In the genomic region with DNA sequence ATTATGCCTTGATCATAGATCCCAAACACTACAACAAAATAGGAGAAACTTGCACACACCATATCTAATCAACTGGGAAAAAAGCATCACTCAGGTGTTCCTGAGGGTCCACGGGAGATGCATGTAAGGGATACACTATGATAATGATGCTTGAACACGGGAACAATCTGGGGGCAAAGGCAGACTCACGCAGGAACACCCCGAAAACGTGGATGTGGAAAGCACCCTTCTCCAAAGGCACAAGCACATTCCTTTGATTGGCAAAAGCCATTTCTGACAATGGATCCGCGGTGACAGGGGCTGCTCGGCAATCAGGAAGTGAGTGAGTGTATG, we compare ENCODE assay signal across 8 cellular contexts. TPM values are rescaled to one million over a fixed set of nuclear protein-coding genes. Genes with fewer than 3 reads are reported as not detected.
A peak's percentile ranks its signal among the peaks of the same experiment; 100 is the strongest.
DNase-seq lines count a peak whose midpoint lies in the region; ATAC-seq and TF ChIP-seq lines count a peak whose summit lies in the region.

No MANE protein-coding gene starts in this region.

- DNase-seq in heart right ventricle (no peak), Right ventricle myocardium superior (no peak), SKM-1 (lab: John Stamatoyannopoulos, UW; ENCODE audit: unreplicated experiment) (no peak)

- no peaks in the 10 kb centered on the region for H3K27me3 ChIP-seq in heart right ventricle
- H3K27me3 ChIP-seq in gastroesophageal sphincter, result no peaks in the 10 kb centered on the region
- H3K27me3 ChIP-seq in skeletal muscle tissue (ENCODE audit: control insufficient read depth in 3 of 3, insufficient read depth in 3 of 3, low read length in 3 of 3), result no peaks in the 10 kb centered on the region

- H3K27ac ChIP-seq in heart right ventricle (peak overlapping the region in 5 of 10 donors; percentile 80 to 95 (median 91)), gastroesophageal sphincter (peak overlapping the region in 3 of 4 donors; percentile 95 to 96 (median 95)), skeletal muscle tissue (ENCODE audit: low read depth, low read length) (no peak overlapping the region)

- TF ChIP-seq POLR2A in gastroesophageal sphincter (IDR thresholded peaks at IDR 0.05), result no peak

- H3K9ac ChIP-seq in skeletal muscle tissue (ENCODE audit: low read depth in 1 of 3, low read length in 3 of 3), result peak overlapping the region; percentile 85 to 95 (median 88)

- intact Hi-C loops in heart right ventricle (cut with DNase I) (loop anchor here in 4 of 10 donors (5.0 to 10.0 kb wide), 2 partner anchors 43 to 46 kb away; no protein-coding TSS in a partner anchor), Right ventricle myocardium superior (cut with DNase I) (no loop called here)

- H3K36me3 ChIP-seq in heart right ventricle, result no peaks in the 10 kb centered on the region
- H3K36me3 ChIP-seq in gastroesophageal sphincter, result no peaks in the 10 kb centered on the region
- no peaks in the 10 kb centered on the region for H3K36me3 ChIP-seq in skeletal muscle tissue (ENCODE audit: control insufficient read depth in 3 of 3, insufficient read depth in 3 of 3, low read length in 3 of 3)

- H3K9me3 ChIP-seq in heart right ventricle, result no peaks in the 10 kb centered on the region
- H3K9me3 ChIP-seq in gastroesophageal sphincter, result no peaks in the 10 kb centered on the region
- H3K9me3 ChIP-seq in skeletal muscle tissue (ENCODE audit: control insufficient read depth in 3 of 3, low read length in 3 of 3), result no peaks in the 10 kb centered on the region

- 5 to 10% methylated on average over 8 of the region's 8 CpGs for WGBS in heart right ventricle, 2 donors
- 2 to 3% methylated on average over 6 to 8 of the region's 8 CpGs for WGBS in gastroesophageal sphincter (ENCODE audit: low coverage in 1 of 2), 2 donors

- TF ChIP-seq EP300 in gastroesophageal sphincter (IDR thresholded peaks at IDR 0.05), result no peak

- no peak for ATAC-seq in heart right ventricle
- no peak for ATAC-seq in Right ventricle myocardium superior (ENCODE audit: poor library complexity)
- no peak for ATAC-seq in gastroesophageal sphincter
- no peak for ATAC-seq in HG03457 (IDR thresholded peaks at IDR 0.05; ENCODE audit: unreplicated experiment)
- ATAC-seq in HG02798 (IDR thresholded peaks at IDR 0.05; ENCODE audit: poor library complexity, unreplicated experiment), result no peak

- TF ChIP-seq CTCF in heart right ventricle (IDR thresholded peaks at IDR 0.05) (no peak), WI38 (IDR thresholded peaks at IDR 0.05; ENCODE audit: low read depth, low read length) (no peak), gastroesophageal sphincter (IDR thresholded peaks at IDR 0.05) (no peak)

- peaks cover 0 to 49% (median 36%) of the 10 kb centered on the region in 9 donors for H3K4me1 ChIP-seq in heart right ventricle
- H3K4me1 ChIP-seq in gastroesophageal sphincter, result peaks cover 0 to 64% (median 13%) of the 10 kb centered on the region in 3 donors
- H3K4me1 ChIP-seq in skeletal muscle tissue (ENCODE audit: control insufficient read depth in 3 of 3, insufficient read depth in 3 of 3, low read length in 3 of 3), result peaks cover 20 to 31% (median 25%) of the 10 kb centered on the region in 3 donors

- H3K4me3 ChIP-seq in heart right ventricle (peak overlapping the region; percentile 82 to 100 (median 94)), WI38 (ENCODE audit: low read depth, low read length) (peak overlapping the region; percentile 94), gastroesophageal sphincter (peak overlapping the region; percentile 84 to 93), skeletal muscle tissue (ENCODE audit: low read length in 3 of 3) (peak overlapping the region; percentile 87 to 90 (median 89))

RNA-seq across cellular contexts. Expression of a gene that starts 1.3 kb away (rescaled TPM):
- 10 to 100 TPM; 16.0 to 23.8 (median 19.6) TPM for total RNA-seq in heart right ventricle
- 10 to 100 TPM in 1 of 2 donors, 1 to 10 TPM in 1; 5.2 to 35.6 TPM for polyA plus RNA-seq in heart right ventricle
- 18.6 TPM for total RNA-seq in Right ventricle myocardium superior
- 100 to 1,000 TPM in 2 of 4 donors, 10 to 100 TPM in 2; 56.0 to 124 (median 92.2) TPM for total RNA-seq in gastroesophageal sphincter
- total RNA-seq in skeletal muscle tissue, result 26.6 TPM

RNA-seq across cellular contexts. Expression of a gene that starts 53.9 kb away (rescaled TPM):
- total RNA-seq in heart right ventricle (100 to 1,000 TPM; 187 to 249 (median 215) TPM), Right ventricle myocardium superior (236 TPM), gastroesophageal sphincter (100 to 1,000 TPM in 3 of 4 donors, 10 to 100 TPM in 1; 98.7 to 108 (median 102) TPM), skeletal muscle tissue (105 TPM)
- polyA plus RNA-seq in heart right ventricle, result 100 to 1,000 TPM; 107 to 317 TPM
